ENCODE assay signal across 9 cellular contexts in genomic region chr6:111361648-111362047, GRCh38.
A peak's percentile ranks its signal among the peaks of the same experiment; 100 is the strongest.
DNase-seq lines count a peak whose midpoint lies in the region; TF ChIP-seq lines count a peak whose summit lies in the region.
"Had no signal": no experiment of that assay in that cellular context is flagged by ENCODE, and none has a peak within 500 bp of the region (broad histone marks: within the 10 kb centered on the region; RNA-seq: fewer than 3 reads in every experiment).

No MANE protein-coding gene starts in this region.

- peak; percentile 63 for TF ChIP-seq CTCF in astrocyte of the cerebellum (IDR thresholded peaks at IDR 0.05; ENCODE audit: low read depth, low read length, missing control alignments)
- TF ChIP-seq CTCF in transverse colon (IDR thresholded peaks at IDR 0.05) = peak; percentile 27 to 47 (median 32)

- TF ChIP-seq EP300 in transverse colon (IDR thresholded peaks at IDR 0.05; ENCODE audit: low read depth) = no peak

- peaks cover 0 to 2% (median 0%) of the 10 kb centered on the region in 4 donors for H3K4me1 ChIP-seq in transverse colon

- no peak overlapping the region for H3K27ac ChIP-seq in transverse colon
- H3K27ac ChIP-seq: ovary had no signal

- peaks cover 0 to 10% (median under 1%) of the 10 kb centered on the region in 4 donors for H3K36me3 ChIP-seq in transverse colon
- H3K36me3 ChIP-seq: ovary had no signal

- in situ Hi-C loops in astrocyte of the cerebellum (cut with HindIII; ENCODE audit: low sequenced_read_pairs) = no loop called here
- in situ Hi-C loops in transverse colon (cut with MboI; ENCODE audit: low pct_ligation_motif_present in 1 of 4, low pct_unique_long_range_greater_than_20kb in 1 of 4, low sequenced_read_pairs in 3 of 4) = loop anchor here in 1 of 4 donors (25.0 kb wide), 1 partner anchor 276 kb away; no protein-coding TSS in a partner anchor

- H3K9me3 ChIP-seq in transverse colon = no peaks in the 10 kb centered on the region
- H3K9me3 ChIP-seq: ovary had no signal

- WGBS in transverse colon (ENCODE audit: low coverage in 1 of 2), 2 donors = 63 to 69% methylated on average over 5 of the region's 5 CpGs

- DNase-seq in EL (peak; percentile 49), M059J (ENCODE audit: low read depth) (peak; percentile 45), astrocyte of the cerebellum (ENCODE audit: low read depth) (peak; percentile 32), iris pigment epithelial cell (ENCODE audit: low read depth) (peak; percentile 42), transverse colon (peak; percentile 23), NCI-H774 (lab: John Stamatoyannopoulos, UW) (no peak), GM19240 (ENCODE audit: insufficient read length, low spot score) (no peak)
- no peak for DNase-seq in activated T-cell treated with anti-CD3 and anti-CD28 coated beads, Interleukin-2, amount 50 U/mL, for 1 hour

- no peak for TF ChIP-seq POLR2A in transverse colon (IDR thresholded peaks at IDR 0.05)

- intact Hi-C loops in transverse colon (cut with DNase I; ENCODE audit: low total_unique reads) = loop anchor here (10.0 kb wide), 2 partner anchors 113 to 283 kb away; no protein-coding TSS in a partner anchor

- no peak overlapping the region for H3K4me3 ChIP-seq in astrocyte of the cerebellum (ENCODE audit: low read depth, low read length)
- no peak overlapping the region for H3K4me3 ChIP-seq in transverse colon
- H3K4me3 ChIP-seq: ovary had no signal

- no peaks in the 10 kb centered on the region for H3K27me3 ChIP-seq in transverse colon
- H3K27me3 ChIP-seq: ovary had no signal

Comparison
In these comparisons a context has a peak if more than half of its experiments do, and no peak if none do; other contexts are left out.
1. DNase-seq: peak in EL (single experiment), M059J (single experiment), astrocyte of the cerebellum (single experiment), iris pigment epithelial cell (single experiment) and transverse colon (single experiment); none in activated T-cell treated with anti-CD3 and anti-CD28 coated beads, Interleukin-2, amount 50 U/mL, for 1 hour (single experiment), NCI-H774 (single experiment) and GM19240 (single experiment).